8 cellular contexts compared by ENCODE assay signal in the genomic region with DNA sequence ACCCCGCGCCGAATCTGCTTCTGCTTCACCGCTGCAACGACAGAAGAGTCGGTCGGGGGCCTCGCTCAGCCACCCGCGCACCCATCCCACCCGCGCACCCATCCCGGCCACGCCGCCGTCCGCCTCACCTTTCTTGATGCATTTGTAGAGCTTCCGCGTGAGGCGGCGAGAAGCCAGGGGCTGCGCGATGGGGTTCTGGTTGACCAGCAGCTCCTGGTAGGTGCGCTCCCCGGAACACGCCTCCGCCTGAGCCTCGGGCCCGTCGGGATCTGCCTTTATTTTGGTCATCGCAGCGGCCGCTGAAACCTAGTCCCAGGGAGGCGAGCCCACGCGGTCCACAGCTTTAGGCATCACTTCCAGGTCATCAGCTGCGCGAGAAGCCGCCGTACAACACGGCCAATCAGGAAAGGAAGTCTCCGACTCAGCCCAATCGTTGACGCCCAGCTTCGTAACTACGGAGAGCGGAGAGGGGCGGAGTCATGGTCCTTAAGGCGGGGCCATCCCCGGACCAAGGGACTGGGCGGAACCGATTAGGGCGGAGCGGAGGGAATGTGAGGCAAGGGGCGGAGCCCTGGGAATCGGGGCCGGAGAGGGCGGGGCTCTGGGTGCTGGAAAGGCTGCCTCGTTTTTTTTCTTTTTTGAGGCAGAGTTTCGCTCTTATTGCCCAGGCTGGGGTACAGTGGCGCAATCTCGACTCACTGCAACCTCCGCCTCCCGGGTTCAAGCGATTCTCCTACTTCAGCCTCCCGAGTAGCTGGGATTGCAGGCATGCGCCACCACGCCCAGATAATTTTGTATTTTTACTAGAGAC. TPM values are rescaled to one million over a fixed set of nuclear protein-coding genes. Genes with fewer than 3 reads are reported as not detected.
DNase-seq lines count a peak whose midpoint lies in the region; ATAC-seq lines count a peak whose summit lies in the region.

A gene (minus strand): TSS at position 356 of the 811 bp plus-strand sequence. CDS start 68 bp downstream, at position 288.

- peak; percentile 93 for ATAC-seq in GM19468 (IDR thresholded peaks at IDR 0.05; ENCODE audit: extremely low read depth, unreplicated experiment)

- H3K27me3 ChIP-seq in CD8-positive, alpha-beta memory T cell (ENCODE audit: insufficient read depth, low read length, poor library complexity, severe bottlenecking): no peaks in the 10 kb centered on the region
- H3K27me3 ChIP-seq in effector memory CD4-positive, alpha-beta T cell (replicated peaks; ENCODE audit: control insufficient read depth, insufficient read depth, low read length, poor library complexity, severe bottlenecking): no peaks in the 10 kb centered on the region

- peak within 1 kb of the TSS; percentile 69 to 93 (median 88) for H3K27ac Mint-ChIP-seq in CD8-positive, alpha-beta memory T cell

- POLR2A ChIA-PET in CD8-positive, alpha-beta memory T cell (lab: Charles Lee): interaction anchor here (0.5 to 1.3 kb wide), 6 partner anchors 9 to 77 kb away, joined by 3 to 9 read pairs (median 6); a partner anchor contains a TSS

- peaks cover 25 to 44% (median 33%) of the 10 kb centered on the region in 3 donors for H3K4me1 Mint-ChIP-seq in CD8-positive, alpha-beta memory T cell

- peaks cover 27% of the 10 kb centered on the region for H3K36me3 ChIP-seq in CD8-positive, alpha-beta memory T cell (ENCODE audit: insufficient read depth, low read length)
- peaks cover 26% of the 10 kb centered on the region for H3K36me3 ChIP-seq in effector memory CD4-positive, alpha-beta T cell (ENCODE audit: control insufficient read depth, insufficient read depth, low read length)

- peaks cover 0 to 37% (median 2%) of the 10 kb centered on the region in 3 donors for H3K36me3 Mint-ChIP-seq in CD8-positive, alpha-beta memory T cell

- CTCF ChIA-PET in CD8-positive, alpha-beta memory T cell (lab: Charles Lee): interaction anchor here (0.7 to 2.5 kb wide), 11 partner anchors 8 to 547 kb away, joined by 3 to 15 read pairs (median 3); no protein-coding TSS in a partner anchor

- peak; percentile 94 to 97 (median 96) for DNase-seq in CD8-positive, alpha-beta memory T cell
- DNase-seq in HS-5 (ENCODE audit: low read depth) (peak; percentile 98), lung microvascular endothelial cell (ENCODE audit: low read depth in 2 of 2) (peak; percentile 99)
- DNase-seq in NK-92 treated with Interleukin-12 subunit alpha and Interleukin-12 subunit beta, amount 100 ng/mL, for 24 hours (lab: John Stamatoyannopoulos, UW): peak; percentile 95
- DNase-seq in activated CD8-positive, alpha-beta memory T cell treated with anti-CD3 and anti-CD28 coated beads for 24 hours: peak; percentile 99
- peak; percentile 96 to 98 (median 97) for DNase-seq in effector memory CD4-positive, alpha-beta T cell
- peak; percentile 97 to 99 (median 97) for DNase-seq in stimulated activated CD4-positive, alpha-beta T cell treated with anti-CD3 and anti-CD28 coated beads, TNF-alpha, amount 100 ng/mL, for 48 hours (ENCODE audit: low read depth in 3 of 3)

- no peaks in the 10 kb centered on the region for H3K9me3 ChIP-seq in CD8-positive, alpha-beta memory T cell (ENCODE audit: low read length)
- no peaks in the 10 kb centered on the region for H3K9me3 ChIP-seq in effector memory CD4-positive, alpha-beta T cell (ENCODE audit: control insufficient read depth, low read length)

- H3K27ac ChIP-seq in CD8-positive, alpha-beta memory T cell (ENCODE audit: low read depth, low read length): peak within 1 kb of the TSS; percentile 52
- peak within 1 kb of the TSS; percentile 56 for H3K27ac ChIP-seq in effector memory CD4-positive, alpha-beta T cell (ENCODE audit: insufficient read depth, low read length, poor library complexity, severe bottlenecking)

- H3K4me1 ChIP-seq in CD8-positive, alpha-beta memory T cell (ENCODE audit: insufficient read depth, low read length): peaks cover 18% of the 10 kb centered on the region
- H3K4me1 ChIP-seq in effector memory CD4-positive, alpha-beta T cell (ENCODE audit: control insufficient read depth, insufficient read depth, low read length, poor library complexity, severe bottlenecking): peaks cover 10% of the 10 kb centered on the region

- H3K4me3 Mint-ChIP-seq in CD8-positive, alpha-beta memory T cell: peak within 1 kb of the TSS; percentile 90 to 99 (median 96)

- no peaks in the 10 kb centered on the region for H3K9me3 Mint-ChIP-seq in CD8-positive, alpha-beta memory T cell

- no peaks in the 10 kb centered on the region for H3K27me3 Mint-ChIP-seq in CD8-positive, alpha-beta memory T cell

- H3K4me3 ChIP-seq in CD8-positive, alpha-beta memory T cell (ENCODE audit: low read length): peak within 1 kb of the TSS; percentile 80
- H3K4me3 ChIP-seq in effector memory CD4-positive, alpha-beta T cell (ENCODE audit: insufficient read depth, low read depth, low read length, poor library complexity, severe bottlenecking): peak within 1 kb of the TSS; percentile 76

RNA-seq across cellular contexts. Expression of the gene that starts here (rescaled TPM):
- 100 to 1,000 TPM; 298 to 311 TPM for total RNA-seq in CD8-positive, alpha-beta memory T cell
- polyA plus RNA-seq in CD8-positive, alpha-beta memory T cell: 219 TPM
- total RNA-seq in lung microvascular endothelial cell: 106 and 132 TPM in 2 replicates

Comparison
In these comparisons a context has a peak if more than half of its experiments do, and no peak if none do; other contexts are left out.
1. Peak in every context shown above with its lines: DNase-seq, ATAC-seq, H3K4me3 ChIP-seq and H3K27ac ChIP-seq.